Comparison of ENCODE assay signal across 17 cellular contexts in genomic region chr5:167895899-167896659, GRCh38.
"Had no signal": no experiment of that assay in that cellular context is flagged by ENCODE, and none has a peak within 500 bp of the region (broad histone marks: within the 10 kb centered on the region; RNA-seq: fewer than 3 reads in every experiment).

No MANE protein-coding gene starts in this region.

- DNase-seq: activated CD4-positive, alpha-beta T cell treated with anti-CD3 and anti-CD28 coated beads, Interleukin-2, amount 50 U/mL, for 48 hours; activated CD4-positive, CD25-positive, alpha-beta regulatory T cell treated with anti-CD3 and anti-CD28 coated beads, Interleukin-2, amount 50 U/mL, for 72 hours; activated naive CD4-positive, alpha-beta T cell treated with anti-CD3 and anti-CD28 coated beads, Interleukin-2, amount 10 ng/mL, durations not matched to agents 7 days and 5 days; activated T-cell treated with anti-CD3 and anti-CD28 coated beads, Interleukin-2, amount 50 U/mL, for 1 hour; hippocampal formation; kidney; left lung; mammary epithelial cell; naive B cell; pancreas; sigmoid colon; stimulated activated CD4-positive, alpha-beta T cell treated with anti-CD3 and anti-CD28 coated beads, Interleukin-1b, Interleukin-23, amount 100 ng/mL, for 48 hours; T-helper 9 cell had no signal

- H3K27ac ChIP-seq: esophagus muscularis mucosa, left lung, pancreas, sigmoid colon, thoracic aorta had no signal

- H3K36me3 ChIP-seq: esophagus muscularis mucosa, left lung, pancreas, sigmoid colon, thoracic aorta had no signal

- H3K27me3 ChIP-seq: esophagus muscularis mucosa, pancreas, sigmoid colon had no signal

- ATAC-seq: left lung; pancreas; stimulated activated effector memory CD8-positive, alpha-beta T cell treated with anti-CD3 and anti-CD28 coated beads, Interleukin-12 subunit alpha, Interleukin-12 subunit beta, amount 100 ng/mL, for 72 hours had no signal

- H3K27ac Mint-ChIP-seq: activated naive CD4-positive, alpha-beta T cell treated with anti-CD3 and anti-CD28 coated beads, Interleukin-2, amount 10 ng/mL, durations not matched to agents 7 days and 5 days; naive B cell; stimulated activated effector memory CD8-positive, alpha-beta T cell treated with anti-CD3 and anti-CD28 coated beads, Interleukin-12 subunit alpha, Interleukin-12 subunit beta, amount 100 ng/mL, for 72 hours had no signal

- H3K4me1 Mint-ChIP-seq: activated naive CD4-positive, alpha-beta T cell treated with anti-CD3 and anti-CD28 coated beads, Interleukin-2, amount 10 ng/mL, durations not matched to agents 7 days and 5 days; naive B cell; stimulated activated effector memory CD8-positive, alpha-beta T cell treated with anti-CD3 and anti-CD28 coated beads, Interleukin-12 subunit alpha, Interleukin-12 subunit beta, amount 100 ng/mL, for 72 hours had no signal

- H3K9me3 ChIP-seq: esophagus muscularis mucosa, left lung, pancreas, sigmoid colon, thoracic aorta had no signal

- FAIRE-seq: colon, kidney, pancreas had no signal

- H3K27me3 Mint-ChIP-seq: activated naive CD4-positive, alpha-beta T cell treated with anti-CD3 and anti-CD28 coated beads, Interleukin-2, amount 10 ng/mL, durations not matched to agents 7 days and 5 days; naive B cell had no signal

- H3K4me3 Mint-ChIP-seq: activated naive CD4-positive, alpha-beta T cell treated with anti-CD3 and anti-CD28 coated beads, Interleukin-2, amount 10 ng/mL, durations not matched to agents 7 days and 5 days; naive B cell; stimulated activated effector memory CD8-positive, alpha-beta T cell treated with anti-CD3 and anti-CD28 coated beads, Interleukin-12 subunit alpha, Interleukin-12 subunit beta, amount 100 ng/mL, for 72 hours had no signal

- H3K36me3 Mint-ChIP-seq: activated naive CD4-positive, alpha-beta T cell treated with anti-CD3 and anti-CD28 coated beads, Interleukin-2, amount 10 ng/mL, durations not matched to agents 7 days and 5 days; naive B cell; stimulated activated effector memory CD8-positive, alpha-beta T cell treated with anti-CD3 and anti-CD28 coated beads, Interleukin-12 subunit alpha, Interleukin-12 subunit beta, amount 100 ng/mL, for 72 hours had no signal

- H3K4me3 ChIP-seq: esophagus muscularis mucosa, left lung, pancreas, sigmoid colon, thoracic aorta had no signal

- H3K4me1 ChIP-seq: esophagus muscularis mucosa, left lung, pancreas, sigmoid colon had no signal
